In the genomic region with DNA sequence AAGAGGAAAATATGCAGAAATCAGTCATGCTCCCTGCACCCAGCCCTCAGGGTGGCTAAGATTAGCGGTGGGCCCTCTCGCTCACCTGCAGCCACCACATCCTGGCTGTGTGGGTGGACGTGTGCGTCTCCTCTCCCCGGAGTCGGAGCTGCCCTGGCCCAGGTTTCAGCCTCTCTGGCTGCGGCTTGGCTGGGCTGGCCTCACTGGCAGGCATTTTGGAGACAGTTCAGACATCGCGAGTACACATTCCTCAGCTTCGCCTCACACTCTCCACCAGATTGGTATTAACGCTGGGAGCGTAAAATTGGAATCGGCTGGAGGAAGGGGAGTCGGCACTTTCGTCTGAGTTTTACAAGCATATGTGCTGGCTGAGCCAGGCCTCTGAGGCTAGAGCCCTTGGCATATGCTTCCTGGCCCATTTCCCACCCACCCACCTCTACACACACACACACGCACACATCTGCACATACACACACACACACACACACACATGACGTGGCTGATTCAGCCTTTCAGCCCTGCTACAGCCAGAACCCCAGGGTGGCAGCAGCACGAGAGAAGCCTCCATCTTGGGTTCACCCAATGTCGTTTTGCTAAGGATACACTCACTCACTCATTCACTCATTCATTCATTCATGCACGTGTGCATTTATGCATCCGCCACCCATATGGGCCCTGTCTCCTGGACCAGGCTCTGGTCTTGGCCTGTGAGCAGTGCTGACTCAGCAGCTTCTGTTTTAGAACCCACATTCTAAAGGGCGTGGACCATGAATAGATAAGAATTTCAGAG, we compare ENCODE assay signal across 8 cellular contexts. TPM values are rescaled to one million over a fixed set of nuclear protein-coding genes. Genes with fewer than 3 reads are reported as not detected.
A peak's percentile ranks its signal among the peaks of the same experiment; 100 is the strongest.
DNase-seq lines count a peak whose midpoint lies in the region; ATAC-seq and TF ChIP-seq lines count a peak whose summit lies in the region.

No MANE protein-coding gene starts in this region.

- no peak overlapping the region for H3K4me3 Mint-ChIP-seq in stimulated activated naive CD8-positive, alpha-beta T cell treated with anti-CD3 and anti-CD28 coated beads, Interleukin-15, amount 100 ng/mL, for 72 hours
- no peak overlapping the region for H3K4me3 Mint-ChIP-seq in immature natural killer cell

- peaks cover under 1 to 8% (median 2%) of the 10 kb centered on the region in 3 donors for H3K36me3 Mint-ChIP-seq in immature natural killer cell

- no peaks in the 10 kb centered on the region for H3K9me3 ChIP-seq in esophagus muscularis mucosa

- peaks cover 25% of the 10 kb centered on the region for H3K4me1 Mint-ChIP-seq in stimulated activated naive CD8-positive, alpha-beta T cell treated with anti-CD3 and anti-CD28 coated beads, Interleukin-15, amount 100 ng/mL, for 72 hours
- H3K4me1 Mint-ChIP-seq in immature natural killer cell, result no peaks in the 10 kb centered on the region

- peak overlapping the region; percentile 64 to 78 (median 70) for H3K27ac ChIP-seq in esophagus muscularis mucosa (replicated peaks in 1 of 4)

- H3K27me3 ChIP-seq in esophagus muscularis mucosa, result no peaks in the 10 kb centered on the region

- H3K4me1 ChIP-seq in esophagus muscularis mucosa, result peaks cover 0 to 21% (median 20%) of the 10 kb centered on the region in 4 donors

- no peaks in the 10 kb centered on the region for H3K9me3 Mint-ChIP-seq in stimulated activated naive CD8-positive, alpha-beta T cell treated with anti-CD3 and anti-CD28 coated beads, Interleukin-15, amount 100 ng/mL, for 72 hours
- no peaks in the 10 kb centered on the region for H3K9me3 Mint-ChIP-seq in immature natural killer cell

- no peaks in the 10 kb centered on the region for H3K27me3 Mint-ChIP-seq in stimulated activated naive CD8-positive, alpha-beta T cell treated with anti-CD3 and anti-CD28 coated beads, Interleukin-15, amount 100 ng/mL, for 72 hours
- H3K27me3 Mint-ChIP-seq in immature natural killer cell (ENCODE audit: low read depth in 3 of 3), result peaks cover 0 to 3% (median 2%) of the 10 kb centered on the region in 3 donors

- ATAC-seq in stimulated activated naive CD8-positive, alpha-beta T cell treated with anti-CD3 and anti-CD28 coated beads, Interleukin-15, amount 100 ng/mL, for 72 hours, result peak; percentile 81
- no peak for ATAC-seq in GM21717 (IDR thresholded peaks at IDR 0.05; ENCODE audit: unreplicated experiment)

- 49% methylated on average over 15 of the region's 22 CpGs for WGBS in esophagus muscularis mucosa

- peak overlapping the region; percentile 24 to 84 for H3K27ac Mint-ChIP-seq in stimulated activated naive CD8-positive, alpha-beta T cell treated with anti-CD3 and anti-CD28 coated beads, Interleukin-15, amount 100 ng/mL, for 72 hours
- H3K27ac Mint-ChIP-seq in immature natural killer cell, result no peak overlapping the region

- TF ChIP-seq EP300 in esophagus muscularis mucosa (IDR thresholded peaks at IDR 0.05), result no peak

- peak overlapping the region in 1 of 4 donors; percentile 19 for H3K4me3 ChIP-seq in esophagus muscularis mucosa

- TF ChIP-seq CTCF in AG09319 (IDR thresholded peaks at IDR 0.05; ENCODE audit: low read depth, low read length) (no peak), GM20000 (IDR thresholded peaks at IDR 0.05; ENCODE audit: extremely low read depth, missing control alignments) (no peak), esophagus muscularis mucosa (IDR thresholded peaks at IDR 0.05) (no peak)

- TF ChIP-seq POLR2A in esophagus muscularis mucosa (IDR thresholded peaks at IDR 0.05; ENCODE audit: low read depth), result no peak

- intact Hi-C loops in esophagus muscularis mucosa (cut with DNase I), result loop anchor here (5.0 kb wide), 1 partner anchor 40 kb away; the partner anchor contains the start of gene BCAS4

- peak; percentile 93 for DNase-seq in AG09319 (ENCODE audit: extremely low read depth, low read depth)
- DNase-seq in GM20000 (ENCODE audit: low spot score), result peak; percentile 56
- peak; percentile 52 for DNase-seq in NCI-H1694 treated with DMSO at 0.1 percent for 48 hours (lab: John Stamatoyannopoulos, UW)
- DNase-seq in esophagus muscularis mucosa (ENCODE audit: extremely low spot score), result no peak
- peak in 1 of 2 donors; percentile 22 for DNase-seq in stimulated activated naive CD8-positive, alpha-beta T cell treated with anti-CD3 and anti-CD28 coated beads, Interleukin-15, amount 100 ng/mL, for 72 hours
- DNase-seq in immature natural killer cell, result no peak
- no peak for DNase-seq in NCI-H2029 (lab: John Stamatoyannopoulos, UW)

- peaks cover 0 to 5% (median 0%) of the 10 kb centered on the region in 4 donors for H3K36me3 ChIP-seq in esophagus muscularis mucosa

RNA-seq across cellular contexts. Expression of gene BCAS4, which starts 42.9 kb away (rescaled TPM):
- total RNA-seq in esophagus muscularis mucosa, result 1 to 10 TPM; 3.1 to 5.4 (median 4.5) TPM
- polyA plus RNA-seq in immature natural killer cell, result 10 to 100 TPM; 19.1 to 29.1 (median 24.1) TPM

Comparison
In these comparisons a context has a peak if more than half of its experiments do, and no peak if none do; other contexts are left out.
1. DNase-seq: peak in AG09319 (single experiment), GM20000 (single experiment) and NCI-H1694 treated with DMSO at 0.1 percent for 48 hours (single experiment); none in esophagus muscularis mucosa (single experiment), immature natural killer cell (0 of 3) and NCI-H2029 (single experiment).
2. H3K27ac Mint-ChIP-seq: peak in stimulated activated naive CD8-positive, alpha-beta T cell treated with anti-CD3 and anti-CD28 coated beads, Interleukin-15, amount 100 ng/mL, for 72 hours (2 of 2); none in immature natural killer cell (0 of 6).